24 cellular contexts compared by ENCODE assay signal in genomic region chr12:2242206-2242605, GRCh38.
"Had no signal": no experiment of that assay in that cellular context is flagged by ENCODE, and none has a peak within 500 bp of the region (broad histone marks: within the 10 kb centered on the region; RNA-seq: fewer than 3 reads in every experiment).

No MANE protein-coding gene starts in this region.

- H3K4me3 ChIP-seq: dorsolateral prefrontal cortex, gastroesophageal sphincter, heart right ventricle, lower lobe of right lung, pancreas, right lobe of liver, smooth muscle cell, testis, tibial artery, upper lobe of left lung had no signal

- H3K27me3 ChIP-seq: gastroesophageal sphincter, heart right ventricle, neutrophil, pancreas, right lobe of liver, testis, tibial artery, upper lobe of left lung had no signal

- H3K4me2 ChIP-seq: smooth muscle cell had no signal

- H3K4me1 ChIP-seq: lower lobe of right lung, pancreas, right lobe of liver, testis, upper lobe of left lung had no signal

- H3K36me3 ChIP-seq: gastroesophageal sphincter, heart right ventricle, lower lobe of right lung, neutrophil, pancreas, right lobe of liver, tibial artery, upper lobe of left lung had no signal

- ATAC-seq: gastroesophageal sphincter, heart right ventricle, left colon, left ventricle myocardium superior, lower lobe of right lung, natural killer cell, pancreas, right lobe of liver had no signal

- DNase-seq: cerebellar nuclear complex; effector CD4-positive, alpha-beta T cell; heart right ventricle; hypothalamus; immature natural killer cell; kidney glomerular epithelial cell; left colon; left ventricle myocardium superior; lower lobe of right lung; natural killer cell; pancreas; right lobe of liver; stimulated activated CD4-positive, alpha-beta T cell treated with anti-CD3 and anti-CD28 coated beads, Interleukin-12 subunit alpha, Interleukin-12 subunit beta, amount 100 ng/mL, for 4 hours; stimulated activated CD4-positive, alpha-beta T cell treated with anti-CD3 and anti-CD28 coated beads, Interleukin-1b, Interleukin-23, amount 100 ng/mL, for 48 hours; stimulated activated CD4-positive, alpha-beta T cell treated with anti-CD3 and anti-CD28 coated beads, Interleukin-4, amount 100 ng/mL, for 1 hour; stimulated activated naive CD4-positive, alpha-beta T cell treated with Interleukin-2 at 50 U/mL for 16 hours; substantia nigra; testis; tibial artery; upper lobe of left lung had no signal

- H3K27ac ChIP-seq: lower lobe of right lung, neutrophil, pancreas, right lobe of liver, testis, tibial artery, upper lobe of left lung had no signal

- H3K9me3 ChIP-seq: gastroesophageal sphincter, heart right ventricle, lower lobe of right lung, neutrophil, pancreas, right lobe of liver, testis, tibial artery, upper lobe of left lung had no signal
